Comparison of ENCODE assay signal across 17 cellular contexts in the genomic region with DNA sequence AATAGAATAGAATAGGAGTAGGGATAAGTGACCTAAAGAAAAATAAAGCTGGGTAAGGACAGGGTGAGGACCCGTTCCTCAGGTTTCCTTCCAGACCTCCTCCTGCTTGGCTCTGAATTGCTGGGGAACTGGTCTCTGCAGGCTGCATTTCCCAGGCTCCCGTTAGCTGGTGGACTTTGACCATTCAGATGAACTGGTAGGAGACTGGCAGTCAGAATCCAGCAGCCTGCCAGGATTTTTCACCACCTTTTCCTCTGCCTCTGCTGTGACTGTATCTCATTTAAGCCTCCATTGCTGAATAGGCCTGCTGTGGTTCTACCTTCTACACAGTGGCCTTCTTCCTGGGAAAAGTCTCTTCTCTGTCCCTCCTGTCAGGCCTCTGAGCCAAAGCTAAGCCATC. TPM values are rescaled to one million over a fixed set of nuclear protein-coding genes. Genes with fewer than 3 reads are reported as not detected.
"Had no signal": no experiment of that assay in that cellular context is flagged by ENCODE, and none has a peak within 500 bp of the region (broad histone marks: within the 10 kb centered on the region; RNA-seq: fewer than 3 reads in every experiment).

No MANE protein-coding gene starts in this region.

- H3K27me3 ChIP-seq: breast epithelium, dorsolateral prefrontal cortex, left lung, tibial nerve had no signal

- H3K4me3 Mint-ChIP-seq: activated CD4-positive, alpha-beta memory T cell treated with anti-CD3 and anti-CD28 coated beads, Interleukin-2, amount 10 ng/mL, durations not matched to agents 7 days and 5 days; activated CD4-positive, alpha-beta T cell treated with anti-CD3 and anti-CD28 coated beads for 36 hours; activated naive CD8-positive, alpha-beta T cell treated with anti-CD3 and anti-CD28 coated beads for 36 hours; activated T-cell treated with anti-CD3 and anti-CD28 coated beads, Interleukin-2, amount 50 U/mL, for 72 hours; memory B cell; T-cell had no signal

- H3K27ac Mint-ChIP-seq: activated CD4-positive, alpha-beta memory T cell treated with anti-CD3 and anti-CD28 coated beads, Interleukin-2, amount 10 ng/mL, durations not matched to agents 7 days and 5 days; activated CD4-positive, alpha-beta T cell treated with anti-CD3 and anti-CD28 coated beads for 36 hours; activated naive CD8-positive, alpha-beta T cell treated with anti-CD3 and anti-CD28 coated beads for 36 hours; activated T-cell treated with anti-CD3 and anti-CD28 coated beads, Interleukin-2, amount 50 U/mL, for 72 hours; memory B cell; T-cell had no signal

- H3K36me3 ChIP-seq: breast epithelium, left lung, tibial nerve, WERI-Rb-1 had no signal

- H3K9me3 Mint-ChIP-seq: activated CD4-positive, alpha-beta memory T cell treated with anti-CD3 and anti-CD28 coated beads, Interleukin-2, amount 10 ng/mL, durations not matched to agents 7 days and 5 days; activated naive CD8-positive, alpha-beta T cell treated with anti-CD3 and anti-CD28 coated beads for 36 hours; activated T-cell treated with anti-CD3 and anti-CD28 coated beads, Interleukin-2, amount 50 U/mL, for 72 hours; memory B cell; T-cell had no signal

- H3K9me3 ChIP-seq: breast epithelium, left lung, tibial nerve had no signal

- ATAC-seq: activated CD4-positive, alpha-beta T cell treated with anti-CD3 and anti-CD28 coated beads for 36 hours; activated T-cell treated with anti-CD3 and anti-CD28 coated beads, Interleukin-2, amount 50 U/mL, for 72 hours; left lung; T-cell had no signal

- H3K27me3 Mint-ChIP-seq: activated CD4-positive, alpha-beta memory T cell treated with anti-CD3 and anti-CD28 coated beads, Interleukin-2, amount 10 ng/mL, durations not matched to agents 7 days and 5 days; activated CD4-positive, alpha-beta T cell treated with anti-CD3 and anti-CD28 coated beads for 36 hours; activated naive CD8-positive, alpha-beta T cell treated with anti-CD3 and anti-CD28 coated beads for 36 hours; memory B cell; T-cell had no signal

- H3K27ac ChIP-seq: breast epithelium, dorsolateral prefrontal cortex, left lung, tibial nerve, WERI-Rb-1 had no signal

- H3K4me3 ChIP-seq: breast epithelium, dorsolateral prefrontal cortex, left lung, tibial nerve had no signal

- H3K4me1 ChIP-seq: breast epithelium had no signal

- H3K36me3 Mint-ChIP-seq: activated naive CD8-positive, alpha-beta T cell treated with anti-CD3 and anti-CD28 coated beads for 36 hours; memory B cell; T-cell had no signal

- DNase-seq: activated CD4-positive, alpha-beta memory T cell treated with anti-CD3 and anti-CD28 coated beads, Interleukin-2, amount 10 ng/mL, durations not matched to agents 7 days and 5 days; activated CD4-positive, alpha-beta T cell treated with anti-CD3 and anti-CD28 coated beads for 36 hours; activated gamma-delta T cell treated with Interleukin-2 at 50 U/mL for 16 hours; activated naive CD8-positive, alpha-beta T cell treated with anti-CD3 and anti-CD28 coated beads for 36 hours; activated T-cell treated with anti-CD3 and anti-CD28 coated beads, Interleukin-2, amount 50 U/mL, for 72 hours; anterior cingulate cortex; dorsolateral prefrontal cortex; glutamatergic neuron; left lung; retina; T-cell; T1000; WERI-Rb-1 had no signal

- H3K4me1 Mint-ChIP-seq: activated CD4-positive, alpha-beta memory T cell treated with anti-CD3 and anti-CD28 coated beads, Interleukin-2, amount 10 ng/mL, durations not matched to agents 7 days and 5 days; activated CD4-positive, alpha-beta T cell treated with anti-CD3 and anti-CD28 coated beads for 36 hours; activated naive CD8-positive, alpha-beta T cell treated with anti-CD3 and anti-CD28 coated beads for 36 hours; memory B cell; T-cell had no signal

RNA-seq across cellular contexts. Expression of gene CAVIN3, which starts 45.4 kb away (rescaled TPM):
- polyA plus RNA-seq: neural cell had no signal
